ENCODE assay signal across 8 cellular contexts in the genomic region with DNA sequence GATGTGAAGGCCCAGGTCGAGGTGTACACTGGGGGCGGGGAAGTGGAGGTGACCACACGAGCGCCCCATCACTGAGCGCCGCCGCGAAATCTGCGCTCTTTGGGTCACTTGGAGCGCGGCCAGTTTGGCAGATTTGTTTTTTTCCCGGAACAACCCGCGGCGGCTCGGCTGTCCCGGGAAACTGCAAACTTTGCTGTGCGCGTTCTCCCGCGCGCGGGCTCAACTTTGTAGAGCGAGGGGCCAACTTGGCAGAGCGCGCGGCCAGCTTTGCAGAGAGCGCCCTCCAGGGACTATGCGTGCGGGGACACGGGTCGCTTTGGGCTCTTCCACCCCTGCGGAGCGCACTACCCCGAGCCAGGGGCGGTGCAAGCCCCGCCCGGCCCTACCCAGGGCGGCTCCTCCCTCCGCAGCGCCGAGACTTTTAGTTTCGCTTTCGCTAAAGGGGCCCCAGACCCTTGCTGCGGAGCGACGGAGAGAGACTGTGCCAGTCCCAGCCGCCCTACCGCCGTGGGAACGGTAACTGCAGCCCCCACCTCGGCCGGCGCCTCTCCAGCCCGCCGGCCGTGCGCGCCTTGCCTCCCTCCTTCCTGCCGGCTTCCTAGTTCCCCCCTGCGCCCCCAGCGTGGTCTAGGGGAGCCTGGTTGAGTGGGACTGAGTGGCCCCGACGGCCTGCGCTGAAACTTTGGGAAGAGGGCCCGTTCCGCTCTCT. TPM values are rescaled to one million over a fixed set of nuclear protein-coding genes. Genes with fewer than 3 reads are reported as not detected.
DNase-seq lines count a peak whose midpoint lies in the region; ATAC-seq, FAIRE-seq and TF ChIP-seq lines count a peak whose summit lies in the region.

A gene (plus strand): TSS at position 450 of the 709 bp plus-strand sequence. CDS start 17,582 bp downstream, outside the sequence.

- H3K27me3 ChIP-seq in H1 (replicated peaks in 1 of 4; ENCODE audit: control insufficient read depth in 3 of 4, extremely low read depth in 1 of 4, insufficient read depth in 3 of 4, low read length in 3 of 4) (peaks cover 0 to 9% (median 7%) of the 10 kb centered on the region in 4 experiments; a peak in 3 of 7 replicates), mesendoderm (ENCODE audit: insufficient read depth, low read length, poor library complexity) (no peaks in the 10 kb centered on the region)

- peak within 1 kb of the TSS; percentile 93 for H4K8ac ChIP-seq in H1 (ENCODE audit: extremely low read depth, insufficient read depth, low read length)
- no peak within 1 kb of the TSS for H4K8ac ChIP-seq in mesendoderm (ENCODE audit: low read depth, low read length)

- no peak for TF ChIP-seq EP300 in H1 (IDR thresholded peaks at IDR 0.05; ENCODE audit: borderline replicate concordance in 1 of 2, low read depth in 2 of 2, low read length in 2 of 2)

- H3K79me2 ChIP-seq in H1 (ENCODE audit: control insufficient read depth in 1 of 2, insufficient read depth in 2 of 2, low read length in 2 of 2) (0 out of 4 replicates have a peak, but pooled peaks cover 0 to 3% of the 10 kb centered on the region in 2 experiments), mesendoderm (ENCODE audit: control insufficient read depth, insufficient read depth, low read length) (no peaks in the 10 kb centered on the region)

- peak within 1 kb of the TSS; percentile 99 for H2AFZ ChIP-seq in H1 (ENCODE audit: low read length)

- peak; percentile 31 to 44; a peak in 3 of 4 replicates for TF ChIP-seq RAD21 in H1 (IDR thresholded peaks at IDR 0.05 in 1 of 2, conservative IDR thresholded peaks at IDR 0.05 in 1 of 2; ENCODE audit: low read depth in 2 of 2, low read length in 2 of 2)

- H3K36me3 ChIP-seq in H1 (ENCODE audit: control insufficient read depth in 2 of 4, insufficient read depth in 4 of 4, low read length in 3 of 4) (no peaks in the 10 kb centered on the region; a peak in 1 of 8 replicates), mesendoderm (ENCODE audit: control insufficient read depth, insufficient read depth, low read length) (no peaks in the 10 kb centered on the region)

- H2BK5ac ChIP-seq in H1 (ENCODE audit: low read depth, low read length) (peak within 1 kb of the TSS; percentile 8; the same call in 1 of the 2 replicates), mesendoderm (ENCODE audit: low read length) (no peak within 1 kb of the TSS)

- H3K14ac ChIP-seq in H1 (ENCODE audit: insufficient read length), result no peak within 1 kb of the TSS

- 0 out of 2 replicates have a peak within 1 kb of the TSS, but pooled peaks have one; percentile 48 for H2BK15ac ChIP-seq in H1 (ENCODE audit: low read length)
- no peak within 1 kb of the TSS for H2BK15ac ChIP-seq in mesendoderm (replicated peaks; ENCODE audit: low read depth)

- peak within 1 kb of the TSS; percentile 32 for H3K4ac ChIP-seq in H1 (replicated peaks; ENCODE audit: insufficient read length, low read depth, low read length)
- H3K4ac ChIP-seq in mesendoderm (ENCODE audit: low read depth, low read length), result no peak within 1 kb of the TSS

- peak within 1 kb of the TSS; percentile 74 for H4K91ac ChIP-seq in H1 (replicated peaks; ENCODE audit: insufficient read length, low read length)

- TF ChIP-seq CTCF in C4-2B (conservative IDR thresholded peaks at IDR 0.05) (peak; percentile 54), H1 (IDR thresholded peaks at IDR 0.05; ENCODE audit: control extremely low read depth in 1 of 3, insufficient read depth in 1 of 3, low read depth in 1 of 3, low read length in 3 of 3) (peak; percentile 19 to 58 (median 28))

- peaks cover 0 to 5% (median 2%) of the 10 kb centered on the region in 4 experiments; a peak in 2 of 7 replicates for H3K4me1 ChIP-seq in H1 (replicated peaks in 1 of 4; ENCODE audit: control insufficient read depth in 3 of 4, insufficient read depth in 4 of 4, low read length in 3 of 4)
- no peaks in the 10 kb centered on the region for H3K4me1 ChIP-seq in mesendoderm (ENCODE audit: control insufficient read depth, low read depth, low read length)

- 0 out of 2 replicates have a peak within 1 kb of the TSS, but pooled peaks have one; percentile 0 for H2BK12ac ChIP-seq in H1 (ENCODE audit: low read depth, low read length)

- H3K9me3 ChIP-seq in H1 (ENCODE audit: insufficient read depth in 2 of 2, low read depth in 1 of 2, low read length in 1 of 2), result no peaks in the 10 kb centered on the region

- H3K56ac ChIP-seq in H1 (replicated peaks; ENCODE audit: insufficient read length, low read depth, low read length), result peak within 1 kb of the TSS; percentile 16
- H3K56ac ChIP-seq in mesendoderm (ENCODE audit: low read length), result peak within 1 kb of the TSS; percentile 93

- DNase-seq in NK-92 (lab: John Stamatoyannopoulos, UW; ENCODE audit: unreplicated experiment), result peak; percentile 6
- DNase-seq in activated CD8-positive, alpha-beta memory T cell treated with anti-CD3 and anti-CD28 coated beads for 48 hours (ENCODE audit: low read depth in 2 of 3, low spot score in 2 of 3), result peak; percentile 52 to 75 (median 54)
- DNase-seq in H1 (ENCODE audit: low read depth in 1 of 2, low spot score in 2 of 2), result peak; percentile 62 to 84
- DNase-seq in mesendoderm, result peak; percentile 92
- DNase-seq in stimulated activated CD8-positive, alpha-beta memory T cell treated with anti-CD3 and anti-CD28 coated beads, Interleukin-15, amount 100 ng/mL, for 1 hour (ENCODE audit: low read depth), result peak; percentile 47

- peaks cover 0 to 6% of the 10 kb centered on the region in 2 experiments for H4K20me1 ChIP-seq in H1 (replicated peaks in 1 of 2; ENCODE audit: control insufficient read depth in 1 of 2, insufficient read depth in 2 of 2, low read length in 2 of 2)

- H2AK5ac ChIP-seq in H1 (ENCODE audit: low read depth, low read length) (no peak within 1 kb of the TSS; the same call in 1 of the 2 replicates), mesendoderm (ENCODE audit: low read length) (no peak within 1 kb of the TSS)

- H3K23ac ChIP-seq in H1 (ENCODE audit: insufficient read length), result no peak within 1 kb of the TSS
- H3K23ac ChIP-seq in mesendoderm (ENCODE audit: low read length), result peak within 1 kb of the TSS; percentile 68

- no peak for FAIRE-seq in H1 (lab: Jason Lieb, UNC)

- H2BK120ac ChIP-seq in H1 (replicated peaks; ENCODE audit: low read depth, low read length) (no peak within 1 kb of the TSS), mesendoderm (ENCODE audit: low read depth, low read length) (no peak within 1 kb of the TSS)

- peak within 1 kb of the TSS in 3 of 4 experiments; percentile 54 to 75 (median 56); a peak in 6 of 7 replicates for H3K9ac ChIP-seq in H1 (replicated peaks in 1 of 4; ENCODE audit: extremely low read depth in 1 of 4, low read depth in 3 of 4, low read length in 3 of 4)
- peak within 1 kb of the TSS; percentile 82 for H3K9ac ChIP-seq in mesendoderm (ENCODE audit: low read length)

- H4K5ac ChIP-seq in H1 (ENCODE audit: insufficient read length, low read depth, low read length) (peak within 1 kb of the TSS; percentile 83), mesendoderm (ENCODE audit: low read length) (no peak within 1 kb of the TSS)

- peak; percentile 41 for ATAC-seq in HG03378 (IDR thresholded peaks at IDR 0.05; ENCODE audit: unreplicated experiment)

- peaks cover 14% of the 10 kb centered on the region for H3K23me2 ChIP-seq in H1 (ENCODE audit: low read depth, low read length)

- TF ChIP-seq POLR2A in GM19099 (IDR thresholded peaks at IDR 0.05; ENCODE audit: extremely low read depth, insufficient read length, low read depth), result peak; percentile 68
- peak in 1 of 2 experiments; percentile 50; a peak in 1 of 3 replicates for TF ChIP-seq POLR2A in H1 (IDR thresholded peaks at IDR 0.05; ENCODE audit: control extremely low read depth in 1 of 2, low read depth in 2 of 2, low read length in 2 of 2)

- WGBS in H1 (ENCODE audit: extremely low coverage in 1 of 2, insufficient coverage in 1 of 2, insufficient read length in 1 of 2, insufficient replicate concordance in 2 of 2, low coverage in 1 of 2, low lambda C conversion rate in 2 of 2, missing lambda C conversion rate in 1 of 2), 2 experiments, result 1% methylated on average over 61 of the region's 67 CpGs; no CpG with 5 or more reads in 1 of the 2 experiments
- WGBS in mesendoderm (ENCODE audit: extremely low coverage, insufficient coverage, low lambda C conversion rate), result no CpG with 5 or more reads among the region's 67 CpGs

- no peak within 1 kb of the TSS for H2BK20ac ChIP-seq in H1 (ENCODE audit: low read length)

- peak within 1 kb of the TSS; percentile 86 to 96 for H3K4me2 ChIP-seq in H1 (ENCODE audit: insufficient read depth in 1 of 2, low read depth in 2 of 2, low read length in 2 of 2)
- H3K4me2 ChIP-seq in mesendoderm (ENCODE audit: low read length), result peak within 1 kb of the TSS; percentile 81

- POLR2A ChIA-PET in H1 (lab: Charles Lee; ENCODE audit: partially characterized antibody), result interaction anchor here (1.1 kb wide), 1 partner anchor 9 kb away, joined by 3 read pairs; no protein-coding TSS in a partner anchor

- no peaks in the 10 kb centered on the region for H3K79me1 ChIP-seq in H1 (ENCODE audit: low read depth, low read length)
- no peaks in the 10 kb centered on the region for H3K79me1 ChIP-seq in mesendoderm (ENCODE audit: low read length)

- H3K18ac ChIP-seq in H1 (ENCODE audit: extremely low read depth, low read length) (peak within 1 kb of the TSS; percentile 60), mesendoderm (ENCODE audit: low read length) (no peak within 1 kb of the TSS)

- CTCF ChIA-PET in H1 (lab: Charles Lee; ENCODE audit: partially characterized antibody), result interaction anchor here (0.6 to 2.0 kb wide), 21 partner anchors 8 to 748 kb away, joined by 3 to 8 read pairs (median 3); a partner anchor contains a TSS

- H3K4me3 ChIP-seq in H1 (ENCODE audit: extremely low read depth in 1 of 4, insufficient read depth in 2 of 4, low read depth in 3 of 4, low read length in 4 of 4) (peak within 1 kb of the TSS; percentile 83 to 93 (median 90)), mesendoderm (ENCODE audit: low read length) (peak within 1 kb of the TSS; percentile 82)

- peak within 1 kb of the TSS; percentile 95 for H3K27ac ChIP-seq in C4-2B
- no peak within 1 kb of the TSS for H3K27ac ChIP-seq in H1 (ENCODE audit: low read depth, low read length)
- H3K27ac ChIP-seq in mesendoderm (ENCODE audit: low read depth, low read length), result no peak within 1 kb of the TSS

TF ChIP-seq in H1, 55 proteins besides CTCF, POLR2A, EP300 and RAD21 (continues in another document):
- TF ChIP-seq POLR2AphosphoS5 (IDR thresholded peaks at IDR 0.05; ENCODE audit: low read depth, low read length) (peak; percentile 30), PHF8 (conservative IDR thresholded peaks at IDR 0.05; ENCODE audit: low read depth, low read length) (0 out of 2 replicates have a peak, but pooled peaks have one; percentile 32)

RNA-seq across cellular contexts. Expression of the gene that starts here (rescaled TPM):
- 4.1 and 5.0 TPM in 2 replicates for total RNA-seq in H1 (2021; fragmentation: NEBNext Ultra II Directional; extraction: Animal tissue kit (Norgen Biotek cat#: 25700))
- polyA plus RNA-seq in H1 (2011; rRNA removed), result 1.3 and 2.3 TPM in 2 replicates
- polyA plus RNA-seq in H1 (2011; cell fraction: cytosol; rRNA removed), result 2.3 TPM
- polyA plus RNA-seq in H1 (2011; cell fraction: nucleus; rRNA removed), result 2.2 TPM
- polyA plus RNA-seq in H1 (2012, experiment 1 of 2), result 3.8 to 4.2 TPM (median 4.1 TPM) in 4 replicates
- 0.96 TPM for polyA plus RNA-seq in H1 (2012, experiment 2 of 2)
- 1.9 TPM for polyA plus RNA-seq in H1 (2013, experiment 1 of 2)
- 2.0 TPM for polyA plus RNA-seq in H1 (2013, experiment 2 of 2)
- polyA minus RNA-seq in H1 (2011; rRNA and poly(A)+ RNA removed), result 1.8 and 3.1 TPM in 2 replicates
- polyA minus RNA-seq in H1 (2011; cell fraction: cytosol; rRNA and poly(A)+ RNA removed), result 3.2 TPM
- polyA minus RNA-seq in H1 (2011; cell fraction: nucleus; rRNA and poly(A)+ RNA removed), result 4.0 TPM
- polyA plus RNA-seq in mesendoderm (2013, experiment 1 of 2), result 2.7 TPM
- 2.8 TPM for polyA plus RNA-seq in mesendoderm (2013, experiment 2 of 2)

Comparison
In these comparisons a context has a peak if more than half of its experiments do, and no peak if none do; other contexts are left out.
1. DNase-seq: peak in every context shown above with its lines; median percentile 92 in mesendoderm; 73 in H1; 54 in activated CD8-positive, alpha-beta memory T cell treated with anti-CD3 and anti-CD28 coated beads for 48 hours; 47 in stimulated activated CD8-positive, alpha-beta memory T cell treated with anti-CD3 and anti-CD28 coated beads, Interleukin-15, amount 100 ng/mL, for 1 hour; 6 in NK-92.